In the genomic region with DNA sequence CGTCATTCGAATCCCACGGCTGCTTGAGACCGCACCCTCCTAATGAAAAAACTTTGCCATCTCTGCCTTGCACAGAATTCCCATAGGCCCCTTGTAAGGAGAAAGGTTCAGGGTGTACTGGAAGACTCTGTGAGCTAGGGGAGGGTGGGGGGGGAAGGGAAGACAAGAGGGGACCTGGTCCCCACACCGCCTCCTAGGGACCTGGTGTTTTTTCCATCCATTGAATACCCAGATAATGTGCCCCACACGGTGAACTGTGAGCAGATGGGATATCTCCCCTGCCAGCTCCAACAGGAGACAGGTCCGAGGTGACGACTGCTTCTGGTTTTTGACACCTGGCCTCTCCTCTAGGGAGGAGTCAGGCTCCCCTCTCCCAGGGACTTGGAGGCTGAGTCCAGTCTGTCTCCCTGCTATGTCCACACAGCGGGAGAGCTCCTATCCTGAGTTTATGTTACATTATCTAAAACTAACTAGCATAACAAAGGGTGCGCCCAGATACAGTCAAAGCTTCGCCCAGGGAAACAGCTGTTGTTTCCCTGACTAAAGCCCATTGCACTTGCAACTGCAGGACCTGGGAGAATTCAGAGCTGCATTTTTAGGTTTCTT, we compare ENCODE assay signal across 18 cellular contexts. TPM values are rescaled to one million over a fixed set of nuclear protein-coding genes. Genes with fewer than 3 reads are reported as not detected.
A peak's percentile ranks its signal among the peaks of the same experiment; 100 is the strongest.
DNase-seq lines count a peak whose midpoint lies in the region; TF ChIP-seq lines count a peak whose summit lies in the region.
"Had no signal": no experiment of that assay in that cellular context is flagged by ENCODE, and none has a peak within 500 bp of the region (broad histone marks: within the 10 kb centered on the region; RNA-seq: fewer than 3 reads in every experiment).

No MANE protein-coding gene starts in this region.

- H3K27me3 ChIP-seq in HUES48 (ENCODE audit: control insufficient read depth, insufficient read depth, low read length): no peaks in the 10 kb centered on the region

- 81 to 82% methylated on average over 11 of the region's 11 CpGs for WGBS in lower leg skin, 2 donors

- no peak overlapping the region for H3K27ac ChIP-seq in HUES48 (ENCODE audit: low read depth, low read length)
- H3K27ac ChIP-seq: heart left ventricle, left ventricle myocardium inferior had no signal

- H3K27ac Mint-ChIP-seq in brain: no peak overlapping the region
- no peak overlapping the region for H3K27ac Mint-ChIP-seq in mesothelial cell of epicardium
- H3K27ac Mint-ChIP-seq in immature natural killer cell: no peak overlapping the region
- H3K27ac Mint-ChIP-seq: naive thymus-derived CD8-positive, alpha-beta T cell had no signal

- H3K9me3 ChIP-seq in HUES48 (ENCODE audit: control insufficient read depth, insufficient read depth, low read length): no peaks in the 10 kb centered on the region

- peak; percentile 74 for DNase-seq in COLO668 (lab: John Stamatoyannopoulos, UW; ENCODE audit: unreplicated experiment)
- no peak for DNase-seq in mesothelial cell of epicardium (ENCODE audit: low spot score in 2 of 2, unreplicated experiment in 2 of 2)
- no peak for DNase-seq in stimulated activated naive CD4-positive, alpha-beta T cell treated with Interleukin-2 at 50 U/mL for 16 hours (lab: John Stamatoyannopoulos, UW)
- no peak for DNase-seq in immature natural killer cell
- no peak for DNase-seq in stimulated activated CD4-positive, alpha-beta T cell treated with anti-CD3 and anti-CD28 coated beads, Interleukin-2, amount 100 ng/mL, for 48 hours
- DNase-seq in lower leg skin (ENCODE audit: low spot score in 2 of 2): no peak
- DNase-seq: activated CD4-positive, alpha-beta T cell treated with anti-CD3 and anti-CD28 coated beads for 1 hour; activated naive CD4-positive, alpha-beta T cell treated with Interleukin-2 at 50 U/mL for 16 hours; heart left ventricle; left ventricle myocardium inferior; naive thymus-derived CD8-positive, alpha-beta T cell; NCI-H1694 treated with DMSO at 0.1 percent for 48 hours; NCI-H748 treated with DMSO at 0.1 percent for 48 hours; T-helper 2 cell had no signal

- TF ChIP-seq CTCF in brain (conservative IDR thresholded peaks at IDR 0.05) (no peak), mesothelial cell of epicardium (IDR thresholded peaks at IDR 0.05; ENCODE audit: unreplicated experiment) (no peak), lower leg skin (IDR thresholded peaks at IDR 0.05) (no peak)

- H3K4me3 Mint-ChIP-seq in brain (peak overlapping the region in 3 of 5 experiments; percentile 12 to 60 (median 37)), mesothelial cell of epicardium (peak overlapping the region; percentile 81), immature natural killer cell (peak overlapping the region in 1 of 5 donors; percentile 17)

- no peak for TF ChIP-seq POLR2A in lower leg skin (IDR thresholded peaks at IDR 0.05)

- H3K4me1 ChIP-seq in HUES48 (ENCODE audit: control insufficient read depth, insufficient read depth, low read length): peaks cover 9% of the 10 kb centered on the region

- no peak overlapping the region for H3K9ac ChIP-seq in HUES48 (ENCODE audit: low read depth, low read length)

- peaks cover 29% of the 10 kb centered on the region for H3K27me3 Mint-ChIP-seq in brain
- H3K27me3 Mint-ChIP-seq in mesothelial cell of epicardium (ENCODE audit: low read depth): peaks cover 18% of the 10 kb centered on the region
- H3K27me3 Mint-ChIP-seq in immature natural killer cell (ENCODE audit: low read depth in 3 of 3): peaks cover 2 to 4% (median 3%) of the 10 kb centered on the region in 3 donors

- peaks cover 38% of the 10 kb centered on the region for H3K36me3 ChIP-seq in HUES48 (ENCODE audit: control insufficient read depth, insufficient read depth, low read length)
- H3K36me3 ChIP-seq: heart left ventricle, left ventricle myocardium inferior had no signal

- no peaks in the 10 kb centered on the region for H3K36me3 Mint-ChIP-seq in brain
- peaks cover 1% of the 10 kb centered on the region for H3K36me3 Mint-ChIP-seq in mesothelial cell of epicardium
- no peaks in the 10 kb centered on the region for H3K36me3 Mint-ChIP-seq in immature natural killer cell

- intact Hi-C loops in lower leg skin (cut with DNase I; ENCODE audit: low total_unique reads): no loop called here

- H3K4me3 ChIP-seq in HUES48 (ENCODE audit: low read depth, low read length) (peak overlapping the region; percentile 91), lower leg skin (ENCODE audit: low read depth, poor library complexity, severe bottlenecking) (no peak overlapping the region)
- H3K4me3 ChIP-seq: heart left ventricle had no signal

- H3K4me1 Mint-ChIP-seq in brain: peaks cover 29% of the 10 kb centered on the region
- peaks cover 20% of the 10 kb centered on the region for H3K4me1 Mint-ChIP-seq in mesothelial cell of epicardium
- peaks cover 0 to 3% of the 10 kb centered on the region in 2 donors for H3K4me1 Mint-ChIP-seq in immature natural killer cell

- H3K9me3 Mint-ChIP-seq in brain: no peaks in the 10 kb centered on the region
- H3K9me3 Mint-ChIP-seq in mesothelial cell of epicardium: no peaks in the 10 kb centered on the region
- H3K9me3 Mint-ChIP-seq in immature natural killer cell: no peaks in the 10 kb centered on the region
- H3K9me3 Mint-ChIP-seq: naive thymus-derived CD8-positive, alpha-beta T cell had no signal

RNA-seq across cellular contexts. Expression of gene MARVELD3, which starts 1.8 kb away (rescaled TPM):
- polyA plus RNA-seq in brain (ENCODE audit: insufficient read depth, low read depth, low replicate concordance): 3.4 TPM
- 15.2 to 16.7 TPM (median 16.4 TPM) in 3 replicates for total RNA-seq in mesothelial cell of epicardium
- not detected for polyA plus RNA-seq in immature natural killer cell
- total RNA-seq in lower leg skin: 10 to 100 TPM in 2 of 4 donors, 1 to 10 TPM in 2; 3.3 to 11.3 (median 9.5) TPM
- total RNA-seq: left ventricle myocardium inferior; naive thymus-derived CD8-positive, alpha-beta T cell; pulmonary artery endothelial cell had no signal
- polyA plus RNA-seq: heart left ventricle had no signal

RNA-seq across cellular contexts. Expression of gene TAT, which starts 50.8 kb away (rescaled TPM):
- polyA plus RNA-seq in brain (ENCODE audit: insufficient read depth, low read depth, low replicate concordance): 0.07 TPM
- total RNA-seq in mesothelial cell of epicardium: 0.07 TPM in 1 of 3 replicates, not detected in the others
- polyA plus RNA-seq in immature natural killer cell: under 1 TPM in 1 of 3 donors, not detected in 2; 0.10 TPM
- total RNA-seq in lower leg skin: not detected
- total RNA-seq: dermis microvascular lymphatic vessel endothelial cell; left ventricle myocardium inferior; naive thymus-derived CD8-positive, alpha-beta T cell; pulmonary artery endothelial cell had no signal
- polyA plus RNA-seq: heart left ventricle; naive thymus-derived CD8-positive, alpha-beta T cell had no signal
